ENCODE assay signal across 8 cellular contexts in genomic region chr2:25822190-25823117, GRCh38. TPM values are rescaled to one million over a fixed set of nuclear protein-coding genes. Genes with fewer than 3 reads are reported as not detected.
DNase-seq lines count a peak whose midpoint lies in the region; ATAC-seq and TF ChIP-seq lines count a peak whose summit lies in the region.

No MANE protein-coding gene starts in this region.

- H3K4me3 Mint-ChIP-seq in endodermal cell (peak overlapping the region; percentile 21), neural progenitor cell (no peak overlapping the region)
- peak overlapping the region; percentile 68 to 79 for H3K4me3 Mint-ChIP-seq in stimulated activated naive CD8-positive, alpha-beta T cell treated with anti-CD3 and anti-CD28 coated beads, Interleukin-15, amount 100 ng/mL, for 72 hours

- H3K36me3 Mint-ChIP-seq in endodermal cell (ENCODE audit: low read depth) = peaks cover 16% of the 10 kb centered on the region
- H3K36me3 Mint-ChIP-seq in neural progenitor cell = peaks cover 3% of the 10 kb centered on the region

- no peak overlapping the region for H3K4me2 ChIP-seq in neural progenitor cell

- H3K36me3 ChIP-seq in endodermal cell (ENCODE audit: control insufficient read depth, insufficient read depth, low read length) (peaks cover 5% of the 10 kb centered on the region), neural progenitor cell (no peaks in the 10 kb centered on the region)

- H3K4me3 ChIP-seq in endodermal cell (ENCODE audit: low read length) = no peak overlapping the region
- H3K4me3 ChIP-seq in neural progenitor cell = no peak overlapping the region

- DNase-seq in activated CD8-positive, alpha-beta memory T cell treated with anti-CD3 and anti-CD28 coated beads for 48 hours (ENCODE audit: low read depth in 2 of 3, low spot score in 2 of 3) = peak; percentile 32 to 56 (median 33)
- peak; percentile 90 for DNase-seq in endodermal cell
- DNase-seq in neural progenitor cell (ENCODE audit: low spot score) = peak; percentile 28
- peak; percentile 70 to 76 for DNase-seq in stimulated activated naive CD8-positive, alpha-beta T cell treated with anti-CD3 and anti-CD28 coated beads, Interleukin-15, amount 100 ng/mL, for 72 hours
- DNase-seq in RWPE1 (ENCODE audit: low spot score) = no peak

- peaks cover 15% of the 10 kb centered on the region for H3K4me1 Mint-ChIP-seq in endodermal cell
- H3K4me1 Mint-ChIP-seq in neural progenitor cell = no peaks in the 10 kb centered on the region
- peaks cover 78% of the 10 kb centered on the region for H3K4me1 Mint-ChIP-seq in stimulated activated naive CD8-positive, alpha-beta T cell treated with anti-CD3 and anti-CD28 coated beads, Interleukin-15, amount 100 ng/mL, for 72 hours

- TF ChIP-seq CTCF in endodermal cell (conservative IDR thresholded peaks at IDR 0.05) (peak; percentile 44), neural progenitor cell (IDR thresholded peaks at IDR 0.05) (no peak), RWPE1 (conservative IDR thresholded peaks at IDR 0.05; ENCODE audit: low read depth) (no peak)

- H3K27ac Mint-ChIP-seq in endodermal cell = peak overlapping the region; percentile 24
- H3K27ac Mint-ChIP-seq in neural progenitor cell = no peak overlapping the region
- peak overlapping the region; percentile 95 to 96 for H3K27ac Mint-ChIP-seq in stimulated activated naive CD8-positive, alpha-beta T cell treated with anti-CD3 and anti-CD28 coated beads, Interleukin-15, amount 100 ng/mL, for 72 hours

- H3K9me3 ChIP-seq in endodermal cell (ENCODE audit: control insufficient read depth, low read length) = peaks cover 11% of the 10 kb centered on the region
- H3K9me3 ChIP-seq in neural progenitor cell (ENCODE audit: low read depth) = no peaks in the 10 kb centered on the region

- H3K27ac ChIP-seq in endodermal cell (ENCODE audit: low read depth, low read length) = no peak overlapping the region
- H3K27ac ChIP-seq in neural progenitor cell = no peak overlapping the region
- H3K27ac ChIP-seq in RWPE1 = no peak overlapping the region

- no peaks in the 10 kb centered on the region for H4K20me1 ChIP-seq in neural progenitor cell (ENCODE audit: low read depth)

- no peaks in the 10 kb centered on the region for H3K9me3 Mint-ChIP-seq in endodermal cell
- H3K9me3 Mint-ChIP-seq in neural progenitor cell = no peaks in the 10 kb centered on the region
- H3K9me3 Mint-ChIP-seq in stimulated activated naive CD8-positive, alpha-beta T cell treated with anti-CD3 and anti-CD28 coated beads, Interleukin-15, amount 100 ng/mL, for 72 hours = no peaks in the 10 kb centered on the region

- TF ChIP-seq POLR2A in GM19193 (IDR thresholded peaks at IDR 0.05; ENCODE audit: extremely low read depth, insufficient read depth, insufficient read length) = peak; percentile 38

- peaks cover 17% of the 10 kb centered on the region for H3K79me2 ChIP-seq in neural progenitor cell (ENCODE audit: low read depth)

- peak; percentile 61 for ATAC-seq in stimulated activated naive CD8-positive, alpha-beta T cell treated with anti-CD3 and anti-CD28 coated beads, Interleukin-15, amount 100 ng/mL, for 72 hours
- no peak for ATAC-seq in GM18909 (IDR thresholded peaks at IDR 0.05; ENCODE audit: poor library complexity, unreplicated experiment)
- ATAC-seq in GM18868 (IDR thresholded peaks at IDR 0.05; ENCODE audit: unreplicated experiment) = no peak

- no peaks in the 10 kb centered on the region for H3K27me3 ChIP-seq in endodermal cell (ENCODE audit: control insufficient read depth, insufficient read depth, low read length, poor library complexity, severe bottlenecking)
- no peaks in the 10 kb centered on the region for H3K27me3 ChIP-seq in neural progenitor cell

- peaks cover 8% of the 10 kb centered on the region for H3K4me1 ChIP-seq in endodermal cell (ENCODE audit: control insufficient read depth, insufficient read depth, low read length)
- H3K4me1 ChIP-seq in neural progenitor cell = peaks cover 9% of the 10 kb centered on the region

- H2AFZ ChIP-seq in neural progenitor cell (replicated peaks) = no peak overlapping the region

- 93 to 94% methylated on average over 23 to 30 of the region's 30 CpGs for WGBS in endodermal cell (ENCODE audit: insufficient coverage in 1 of 2, insufficient read length in 1 of 2), 2 experiments

- peaks cover 5% of the 10 kb centered on the region for H3F3A ChIP-seq in neural progenitor cell (ENCODE audit: low read depth)

- POLR2A ChIA-PET in RWPE1 (lab: Yijun Ruan, JAX; ENCODE audit: low non-redundant PET) = no interaction called here

- no peaks in the 10 kb centered on the region for H3K27me3 Mint-ChIP-seq in endodermal cell (ENCODE audit: insufficient read depth)
- H3K27me3 Mint-ChIP-seq in neural progenitor cell (ENCODE audit: insufficient read depth, low read depth) = no peaks in the 10 kb centered on the region
- H3K27me3 Mint-ChIP-seq in stimulated activated naive CD8-positive, alpha-beta T cell treated with anti-CD3 and anti-CD28 coated beads, Interleukin-15, amount 100 ng/mL, for 72 hours = no peaks in the 10 kb centered on the region

- no peak overlapping the region for H3K9ac ChIP-seq in endodermal cell (ENCODE audit: extremely low read depth, low read length, poor library complexity, severe bottlenecking)
- H3K9ac ChIP-seq in neural progenitor cell = no peak overlapping the region

- CTCF ChIA-PET in RWPE1 (lab: Yijun Ruan, JAX) = interaction anchor here (0.6 kb wide), 1 partner anchor 127 kb away, joined by 7 read pairs; no protein-coding TSS in a partner anchor

RNA-seq across cellular contexts. Expression of gene ASXL2, which starts 55.8 kb away (rescaled TPM):
- 10 to 100 TPM; 33.2 to 41.7 TPM for total RNA-seq in endodermal cell
- polyA plus RNA-seq in endodermal cell (2013, experiment 1 of 2) = 9.5 TPM
- 10.1 TPM for polyA plus RNA-seq in endodermal cell (2013, experiment 2 of 2)
- 8.7 and 9.8 TPM in 2 replicates for total RNA-seq in neural progenitor cell (ENCODE audit: low replicate concordance)
